ENCODE assay signal across 8 cellular contexts in genomic region chr5:56909294-56910122, GRCh38.
DNase-seq lines count a peak whose midpoint lies in the region; ATAC-seq and TF ChIP-seq lines count a peak whose summit lies in the region.

Gene SETD9, plus strand, starts transcription at chr5:56909596. Its CDS starts 50 bp downstream, at chr5:56909646.

- H3K9me3 ChIP-seq in mucosa of rectum (ENCODE audit: control insufficient read depth in 2 of 2, low read length in 2 of 2): no peaks in the 10 kb centered on the region

- peak within 1 kb of the TSS; percentile 98 to 99 for H3K27ac ChIP-seq in mucosa of rectum (ENCODE audit: low read depth in 2 of 2, low read length in 2 of 2)

- peak within 1 kb of the TSS; percentile 93 for H3K9ac ChIP-seq in mucosa of rectum (ENCODE audit: low read depth in 1 of 2, low read length in 2 of 2)

- TF ChIP-seq EP300 in Ishikawa (IDR thresholded peaks at IDR 0.05; ENCODE audit: borderline replicate concordance): no peak

- H3K4me3 ChIP-seq in mucosa of rectum (ENCODE audit: low read length in 2 of 2): peak within 1 kb of the TSS; percentile 75 to 94

- H3K36me3 Mint-ChIP-seq in activated T-cell treated with anti-CD3 and anti-CD28 coated beads, Interleukin-2, amount 50 U/mL, for 24 hours (ENCODE audit: low read depth): peaks cover 5% of the 10 kb centered on the region

- DNase-seq in DMS153 (lab: John Stamatoyannopoulos, UW) (peak; percentile 81), OCI-M2 (lab: John Stamatoyannopoulos, UW; ENCODE audit: unreplicated experiment) (peak; percentile 82), erythroblast (lab: John Stamatoyannopoulos, UW) (peak; percentile 98 to 99)
- DNase-seq in activated T-cell treated with anti-CD3 and anti-CD28 coated beads, Interleukin-2, amount 50 U/mL, for 24 hours: peak; percentile 95
- peak; percentile 61 to 85 for DNase-seq in stimulated activated CD8-positive, alpha-beta memory T cell treated with anti-CD3 and anti-CD28 coated beads, Interleukin-4, amount 100 ng/mL, for 4 hours (ENCODE audit: low read depth in 2 of 2, low spot score in 1 of 2)

- peak; percentile 84 for TF ChIP-seq POLR2A in erythroblast (IDR thresholded peaks at IDR 0.05; ENCODE audit: low read length)

- H3K4me3 Mint-ChIP-seq in activated T-cell treated with anti-CD3 and anti-CD28 coated beads, Interleukin-2, amount 50 U/mL, for 24 hours: peak within 1 kb of the TSS; percentile 91

- no peaks in the 10 kb centered on the region for H3K36me3 ChIP-seq in mucosa of rectum (ENCODE audit: control insufficient read depth in 2 of 2, insufficient read depth in 2 of 2, low read length in 2 of 2)

- H3K27me3 Mint-ChIP-seq in activated T-cell treated with anti-CD3 and anti-CD28 coated beads, Interleukin-2, amount 50 U/mL, for 24 hours: peaks cover 4% of the 10 kb centered on the region

- no peaks in the 10 kb centered on the region for H3K27me3 ChIP-seq in mucosa of rectum (ENCODE audit: control insufficient read depth in 2 of 2, insufficient read depth in 2 of 2, low read length in 2 of 2)

- peaks cover 6 to 11% of the 10 kb centered on the region in 2 donors for H3K4me1 ChIP-seq in mucosa of rectum (ENCODE audit: control insufficient read depth in 2 of 2, insufficient read depth in 2 of 2, low read length in 2 of 2)

- no peak for TF ChIP-seq RAD21 in Ishikawa (IDR thresholded peaks at IDR 0.05; ENCODE audit: low read depth)

- peaks cover 23% of the 10 kb centered on the region for H3K4me1 Mint-ChIP-seq in activated T-cell treated with anti-CD3 and anti-CD28 coated beads, Interleukin-2, amount 50 U/mL, for 24 hours (ENCODE audit: low read depth)

- H3K9me3 Mint-ChIP-seq in activated T-cell treated with anti-CD3 and anti-CD28 coated beads, Interleukin-2, amount 50 U/mL, for 24 hours: no peaks in the 10 kb centered on the region

- peak within 1 kb of the TSS; percentile 98 for H3K27ac Mint-ChIP-seq in activated T-cell treated with anti-CD3 and anti-CD28 coated beads, Interleukin-2, amount 50 U/mL, for 24 hours

- peak; percentile 90 for ATAC-seq in GM21619 (IDR thresholded peaks at IDR 0.05; ENCODE audit: unreplicated experiment)

TF ChIP-seq in Ishikawa, 13 proteins besides CTCF, POLR2A, EP300 and RAD21:
- no peak for TF ChIP-seq TCF12 (IDR thresholded peaks at IDR 0.05; ENCODE audit: low read depth)
- peak; percentile 90; the same call in 1 of the 2 replicates for TF ChIP-seq TAF1 (IDR thresholded peaks at IDR 0.05; ENCODE audit: low read depth)
- no peak for TF ChIP-seq NFIC (IDR thresholded peaks at IDR 0.05)
- TF ChIP-seq CREB1 (IDR thresholded peaks at IDR 0.05; ENCODE audit: low read depth): no peak
- no peak for TF ChIP-seq USF1 (IDR thresholded peaks at IDR 0.05)
- peak; percentile 63; the same call in 1 of the 2 replicates for TF ChIP-seq YY1 (IDR thresholded peaks at IDR 0.05; ENCODE audit: low read depth)
- TF ChIP-seq FOXM1 (IDR thresholded peaks at IDR 0.05; ENCODE audit: borderline replicate concordance, low read depth): no peak
- no peak for TF ChIP-seq EGR1 (IDR thresholded peaks at IDR 0.05)
- no peak for TF ChIP-seq REST (IDR thresholded peaks at IDR 0.05; ENCODE audit: low read depth)
- TF ChIP-seq MAX (IDR thresholded peaks at IDR 0.05): peak; percentile 78
- TF ChIP-seq CEBPB (IDR thresholded peaks at IDR 0.05): no peak
- TF ChIP-seq ZBTB7A (IDR thresholded peaks at IDR 0.05; ENCODE audit: low read depth): no peak
- TF ChIP-seq TEAD4 (IDR thresholded peaks at IDR 0.05): no peak

Comparison
In these comparisons a context has a peak if more than half of its experiments do, and no peak if none do; other contexts are left out.
1. Peak in every context shown above with its lines: DNase-seq, ATAC-seq, H3K4me3 ChIP-seq and H3K27ac ChIP-seq.